Comparison of ENCODE assay signal across 11 cellular contexts in genomic region chr3:195197764-195198423, GRCh38.
DNase-seq lines count a peak whose midpoint lies in the region; ATAC-seq, FAIRE-seq and TF ChIP-seq lines count a peak whose summit lies in the region.
"Had no signal": no experiment of that assay in that cellular context is flagged by ENCODE, and none has a peak within 500 bp of the region (broad histone marks: within the 10 kb centered on the region; RNA-seq: fewer than 3 reads in every experiment).

No MANE protein-coding gene starts in this region.

- H3K79me2 ChIP-seq in keratinocyte (ENCODE audit: control insufficient read depth, insufficient read depth, low read length) = peaks cover 5% of the 10 kb centered on the region

- H2AFZ ChIP-seq in keratinocyte (ENCODE audit: control insufficient read depth, low read length) = peak overlapping the region; percentile 45

- H3K9me3 Mint-ChIP-seq in WTC11 = no peaks in the 10 kb centered on the region
- H3K9me3 Mint-ChIP-seq: activated CD4-positive, alpha-beta memory T cell treated with anti-CD3 and anti-CD28 coated beads, Interleukin-2, amount 10 ng/mL, durations not matched to agents 7 days and 5 days had no signal

- no peaks in the 10 kb centered on the region for H3K36me3 Mint-ChIP-seq in WTC11

- TF ChIP-seq CTCF in AG04449 (IDR thresholded peaks at IDR 0.05; ENCODE audit: insufficient read depth, low read length, missing control alignments) = no peak
- no peak for TF ChIP-seq CTCF in WTC11 (IDR thresholded peaks at IDR 0.05)
- no peak for TF ChIP-seq CTCF in keratinocyte (optimal IDR thresholded peaks at IDR 0.05 in 1 of 3, IDR thresholded peaks at IDR 0.05 in 1 of 3, conservative IDR thresholded peaks at IDR 0.05 in 1 of 3; ENCODE audit: extremely low read depth in 1 of 3, insufficient read depth in 2 of 3, low read length in 3 of 3)

- H3K27me3 ChIP-seq in keratinocyte (ENCODE audit: control insufficient read depth, extremely low read depth, insufficient read depth, low read length) = no peaks in the 10 kb centered on the region

- CTCF ChIA-PET in AG04449 (lab: Yijun Ruan, JAX) (interaction anchor here (0.9 to 3.8 kb wide), 4 partner anchors 11 to 515 kb away, joined by 3 to 24 read pairs (median 12); no protein-coding TSS in a partner anchor), WTC11 (lab: Charles Lee) (no interaction called here)

- no peaks in the 10 kb centered on the region for H3K27me3 Mint-ChIP-seq in WTC11 (ENCODE audit: low read depth)
- H3K27me3 Mint-ChIP-seq: activated CD4-positive, alpha-beta memory T cell treated with anti-CD3 and anti-CD28 coated beads, Interleukin-2, amount 10 ng/mL, durations not matched to agents 7 days and 5 days had no signal

- H3K9me1 ChIP-seq in keratinocyte (ENCODE audit: control insufficient read depth, extremely low read depth, insufficient read depth, low read length) = no peaks in the 10 kb centered on the region

- dilution Hi-C loops in keratinocyte (cut with MboI; ENCODE audit: extremely low pct_ligation_motif_present, low sequenced_read_pairs) = no loop called here

- DNase-seq in AG04449 (ENCODE audit: low read depth, low spot score) (peak; percentile 74), HTR-8/SVneo (ENCODE audit: insufficient read length, low spot score) (peak; percentile 38), WTC11 (ENCODE audit: low spot score) (no peak), keratinocyte (ENCODE audit: low read depth, low spot score) (peak; percentile 70), NCI-H1417 (lab: John Stamatoyannopoulos, UW) (no peak), cerebellum (ENCODE audit: low spot score) (no peak)
- DNase-seq: activated CD4-positive, alpha-beta memory T cell treated with anti-CD3 and anti-CD28 coated beads, Interleukin-2, amount 10 ng/mL, durations not matched to agents 7 days and 5 days; stimulated activated naive CD8-positive, alpha-beta T cell treated with anti-CD3 and anti-CD28 coated beads, Interleukin-15, Interleukin-2, amounts not matched to agents 100 U/mL and 50 U/mL, for 24 hours had no signal

- no peak for FAIRE-seq in HTR-8/SVneo (lab: Jason Lieb, UNC)
- FAIRE-seq in keratinocyte (lab: Jason Lieb, UNC) = peak; percentile 84
- FAIRE-seq: islet of Langerhans had no signal

- H3K4me3 Mint-ChIP-seq in WTC11 = no peak overlapping the region
- H3K4me3 Mint-ChIP-seq: activated CD4-positive, alpha-beta memory T cell treated with anti-CD3 and anti-CD28 coated beads, Interleukin-2, amount 10 ng/mL, durations not matched to agents 7 days and 5 days had no signal

- H3K4me2 ChIP-seq in keratinocyte (ENCODE audit: control insufficient read depth, extremely low read depth, insufficient read depth, low read depth, low read length) = peak overlapping the region; percentile 29

- ATAC-seq in WTC11 = no peak
- ATAC-seq in GM18858 (IDR thresholded peaks at IDR 0.05; ENCODE audit: unreplicated experiment) = no peak
- ATAC-seq in GM21360 (IDR thresholded peaks at IDR 0.05; ENCODE audit: unreplicated experiment) = no peak
- ATAC-seq: stimulated activated naive CD8-positive, alpha-beta T cell treated with anti-CD3 and anti-CD28 coated beads, Interleukin-15, Interleukin-2, amounts not matched to agents 100 U/mL and 50 U/mL, for 24 hours had no signal

- no peaks in the 10 kb centered on the region for H3K9me3 ChIP-seq in keratinocyte (ENCODE audit: control insufficient read depth, low read depth, low read length)

- POLR2A ChIA-PET in AG04449 (lab: Yijun Ruan, JAX) (interaction anchor here (1.0 kb wide), 1 partner anchor 10 kb away, joined by 5 read pairs; no protein-coding TSS in a partner anchor), WTC11 (lab: Charles Lee) (interaction anchor here (0.6 kb wide), 1 partner anchor 564 kb away, joined by 3 read pairs; no protein-coding TSS in a partner anchor)

- H3K27ac Mint-ChIP-seq in WTC11 = peak overlapping the region; percentile 15; the same call in 1 of the 2 replicates
- H3K27ac Mint-ChIP-seq: activated CD4-positive, alpha-beta memory T cell treated with anti-CD3 and anti-CD28 coated beads, Interleukin-2, amount 10 ng/mL, durations not matched to agents 7 days and 5 days had no signal

- no peak overlapping the region for H3K4me3 ChIP-seq in AG04449 (ENCODE audit: low read depth, low read length)
- H3K4me3 ChIP-seq in keratinocyte (ENCODE audit: control insufficient read depth in 2 of 3, extremely low read depth in 1 of 3, insufficient read depth in 2 of 3, low read depth in 1 of 3, low read length in 3 of 3) = no peak overlapping the region

- peaks cover 28% of the 10 kb centered on the region for H3K4me1 ChIP-seq in keratinocyte (ENCODE audit: control insufficient read depth, extremely low read depth, insufficient read depth, low read length)

- H3K27ac ChIP-seq in keratinocyte (ENCODE audit: control insufficient read depth, insufficient read depth, low read length) = peak overlapping the region; percentile 38

- no peaks in the 10 kb centered on the region for H3K36me3 ChIP-seq in keratinocyte (ENCODE audit: control insufficient read depth in 2 of 2, extremely low read depth in 1 of 2, insufficient read depth in 2 of 2, low read length in 2 of 2)

- H4K20me1 ChIP-seq in keratinocyte (ENCODE audit: control insufficient read depth, extremely low read depth, insufficient read depth, low read length) = no peaks in the 10 kb centered on the region

- H3K9ac ChIP-seq in keratinocyte (ENCODE audit: control insufficient read depth, extremely low read depth, insufficient read depth, low read length) = no peak overlapping the region

- H3K4me1 Mint-ChIP-seq in WTC11 = peaks cover 23% of the 10 kb centered on the region

TF ChIP-seq in WTC11, 78 proteins besides CTCF, POLR2A, EP300 and RAD21:
- no peak for TF ChIP-seq ZBTB43 (CRISPR knock-in tag; IDR thresholded peaks at IDR 0.05)
- TF ChIP-seq ATF2 (CRISPR knock-in tag; IDR thresholded peaks at IDR 0.05; ENCODE audit: borderline replicate concordance, low read depth) = no peak
- TF ChIP-seq CDX4 (CRISPR knock-in tag; IDR thresholded peaks at IDR 0.05; ENCODE audit: borderline replicate concordance) = no peak
- no peak for TF ChIP-seq ZNF512 (CRISPR knock-in tag; IDR thresholded peaks at IDR 0.05; ENCODE audit: borderline replicate concordance)

Comparison
In these comparisons a context has a peak if more than half of its experiments do, and no peak if none do; other contexts are left out.
1. DNase-seq: peak in AG04449 (single experiment), HTR-8/SVneo (single experiment) and keratinocyte (single experiment); none in WTC11 (single experiment), NCI-H1417 (0 of 3) and cerebellum (single experiment).